1 cellular context compared by ENCODE assay signal in genomic region chr1:94417962-94418663, GRCh38.
A peak's percentile ranks its signal among the peaks of the same experiment; 100 is the strongest.
TF ChIP-seq lines count a peak whose summit lies in the region.

TSS of gene ABCD3 (plus strand) at chr1:94418389. CDS start at chr1:94418479, 90 bp downstream.

TF ChIP-seq in K562, 482 proteins besides CTCF, POLR2A, EP300 and RAD21 (continued from another document and continues in another):
- peak; percentile 5; the same call in 1 of the 2 replicates for TF ChIP-seq HCFC1 (IDR thresholded peaks at IDR 0.05; ENCODE audit: low read depth, low read length)
- no peak for TF ChIP-seq EZH2 (IDR thresholded peaks at IDR 0.05; ENCODE audit: borderline replicate concordance, low read depth, low read length)
- peak; percentile 59 to 69; a peak in 3 of 4 replicates for TF ChIP-seq FOXK2 (conservative IDR thresholded peaks at IDR 0.05 in 1 of 2, IDR thresholded peaks at IDR 0.05 in 1 of 2; ENCODE audit: low read depth in 2 of 2)
- no peak for TF ChIP-seq NFATC3 (IDR thresholded peaks at IDR 0.05)
- TF ChIP-seq REST (CRISPR knock-in tag; IDR thresholded peaks at IDR 0.05; ENCODE audit: low read depth): no peak
- TF ChIP-seq TEAD1 (CRISPR knock-in tag; IDR thresholded peaks at IDR 0.05): no peak; a peak in 1 of 4 replicates
- TF ChIP-seq SAFB (IDR thresholded peaks at IDR 0.05; ENCODE audit: borderline replicate concordance, low read depth, low read length): 0 out of 2 replicates have a peak, but pooled peaks have one; percentile 38
- TF ChIP-seq RHOXF2B (CRISPR knock-in tag; conservative IDR thresholded peaks at IDR 0.05): no peak
- no peak for TF ChIP-seq GABPB1 (CRISPR knock-in tag; IDR thresholded peaks at IDR 0.05)
- TF ChIP-seq ZFP36 (IDR thresholded peaks at IDR 0.05; ENCODE audit: low read depth, low read length, partially characterized antibody): no peak
- no peak for TF ChIP-seq ZNF445 (CRISPR knock-in tag; IDR thresholded peaks at IDR 0.05; ENCODE audit: low read depth)
- no peak for TF ChIP-seq IRF9 (tag; IDR thresholded peaks at IDR 0.05)
- peak; percentile 90 for TF ChIP-seq POLR2G (IDR thresholded peaks at IDR 0.05; ENCODE audit: low read depth, low read length)
- TF ChIP-seq ZBTB1 (CRISPR knock-in tag; IDR thresholded peaks at IDR 0.05; ENCODE audit: borderline replicate concordance, low read depth): 0 out of 2 replicates have a peak, but pooled peaks have one; percentile 51
- peak; percentile 86 for TF ChIP-seq MEIS2 (IDR thresholded peaks at IDR 0.05; ENCODE audit: partially characterized antibody)
- no peak for TF ChIP-seq THAP7 (CRISPR knock-in tag; IDR thresholded peaks at IDR 0.05)
- no peak for TF ChIP-seq CHAMP1 (IDR thresholded peaks at IDR 0.05)
- no peak for TF ChIP-seq ZNF3 (CRISPR knock-in tag; IDR thresholded peaks at IDR 0.05)
- TF ChIP-seq TOE1 (IDR thresholded peaks at IDR 0.05; ENCODE audit: borderline replicate concordance): no peak
- TF ChIP-seq TOE1 (CRISPR knock-in tag; IDR thresholded peaks at IDR 0.05; ENCODE audit: borderline replicate concordance, low read depth): no peak
- no peak; the same call in 1 of the 2 replicates for TF ChIP-seq FOXJ2 (tag; IDR thresholded peaks at IDR 0.05)
- TF ChIP-seq SNAPC5 (CRISPR knock-in tag; IDR thresholded peaks at IDR 0.05): no peak
- no peak for TF ChIP-seq MYBL2 (IDR thresholded peaks at IDR 0.05; ENCODE audit: low read depth)
- TF ChIP-seq MYBL2 (CRISPR knock-in tag; IDR thresholded peaks at IDR 0.05; ENCODE audit: borderline replicate concordance): no peak
- TF ChIP-seq TBL1XR1 (IDR thresholded peaks at IDR 0.05; ENCODE audit: low read length in 2 of 2): peak in 1 of 2 experiments; percentile 25; a peak in 1 of 4 replicates
- no peak for TF ChIP-seq ZNF253 (CRISPR knock-in tag; conservative IDR thresholded peaks at IDR 0.05)
- TF ChIP-seq NRF1 (conservative IDR thresholded peaks at IDR 0.05 in 1 of 2, IDR thresholded peaks at IDR 0.05 in 1 of 2): peak; percentile 96 to 97
- TF ChIP-seq ZNF133 (CRISPR knock-in tag; IDR thresholded peaks at IDR 0.05): no peak
- TF ChIP-seq ZNF76 (CRISPR knock-in tag; IDR thresholded peaks at IDR 0.05; ENCODE audit: borderline replicate concordance): no peak
- no peak for TF ChIP-seq GTF2F1 (IDR thresholded peaks at IDR 0.05; ENCODE audit: low read depth, low read length)
- no peak for TF ChIP-seq ZNF407 (IDR thresholded peaks at IDR 0.05; ENCODE audit: low read depth)
- TF ChIP-seq CXXC5 (CRISPR knock-in tag; IDR thresholded peaks at IDR 0.05): peak; percentile 82
- TF ChIP-seq ILK (tag; IDR thresholded peaks at IDR 0.05; ENCODE audit: borderline replicate concordance, low read depth): no peak
- TF ChIP-seq MTA2 (IDR thresholded peaks at IDR 0.05; ENCODE audit: low read depth): no peak
- no peak for TF ChIP-seq ELF4 (CRISPR knock-in tag; IDR thresholded peaks at IDR 0.05)
- no peak; a peak in 1 of 4 replicates for TF ChIP-seq SRF (CRISPR knock-in tag; IDR thresholded peaks at IDR 0.05)
- TF ChIP-seq HNRNPLL (IDR thresholded peaks at IDR 0.05; ENCODE audit: low read depth, low read length, poor library complexity, severe bottlenecking): peak; percentile 56
- TF ChIP-seq JUN (IDR thresholded peaks at IDR 0.05; ENCODE audit: borderline replicate concordance, low read depth, low read length): no peak
- no peak for TF ChIP-seq JUN (CRISPR knock-in tag; IDR thresholded peaks at IDR 0.05; ENCODE audit: borderline replicate concordance)
- no peak for TF ChIP-seq ZNF586 (CRISPR knock-in tag; conservative IDR thresholded peaks at IDR 0.05)
- TF ChIP-seq ZC3H4 (CRISPR knock-in tag; IDR thresholded peaks at IDR 0.05; ENCODE audit: borderline replicate concordance): no peak
- TF ChIP-seq ELK3 (CRISPR knock-in tag; IDR thresholded peaks at IDR 0.05): no peak
- TF ChIP-seq POLR3A (IDR thresholded peaks at IDR 0.05; ENCODE audit: borderline replicate concordance, extremely low read depth, insufficient read depth, insufficient read length): no peak
- TF ChIP-seq POLR2AphosphoS2 (IDR thresholded peaks at IDR 0.05; ENCODE audit: low read length): no peak
- TF ChIP-seq CAMTA2 (CRISPR knock-in tag; conservative IDR thresholded peaks at IDR 0.05): no peak
- peak; percentile 66; the same call in 1 of the 2 replicates for TF ChIP-seq ZNF511 (CRISPR knock-in tag; IDR thresholded peaks at IDR 0.05)
- TF ChIP-seq ZNF830 (CRISPR knock-in tag; IDR thresholded peaks at IDR 0.05): no peak
- TF ChIP-seq HDAC6 (IDR thresholded peaks at IDR 0.05; ENCODE audit: low read depth, low read length): no peak
